Comparison of ENCODE assay signal across 18 cellular contexts in the genomic region with DNA sequence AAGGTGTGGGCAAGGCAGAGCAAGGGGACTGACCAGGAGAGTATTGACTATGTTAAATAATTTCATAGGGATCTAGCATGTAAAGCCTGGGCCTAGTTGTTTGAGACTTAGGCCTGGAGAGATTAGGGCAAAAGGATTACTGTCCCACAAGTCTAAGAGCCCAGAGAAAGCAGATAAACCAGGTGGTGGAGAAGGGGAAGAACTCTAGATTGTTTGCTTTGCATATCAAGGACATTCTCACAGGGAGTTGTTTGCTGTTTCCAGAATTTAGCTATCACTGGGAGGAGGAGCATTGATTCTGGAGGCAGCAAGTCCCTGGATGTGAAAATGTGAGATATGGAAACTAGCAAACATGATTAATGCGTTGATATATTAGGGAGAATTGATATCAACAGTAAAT.
"Had no signal": no experiment of that assay in that cellular context is flagged by ENCODE, and none has a peak within 500 bp of the region (broad histone marks: within the 10 kb centered on the region; RNA-seq: fewer than 3 reads in every experiment).

No MANE protein-coding gene starts in this region.

- H3K27me3 ChIP-seq: esophagus squamous epithelium, gastroesophageal sphincter, hepatocyte, right atrium auricular region, sigmoid colon, stomach, transverse colon had no signal

- ATAC-seq: gastroesophageal sphincter; naive thymus-derived CD8-positive, alpha-beta T cell had no signal

- H3K9me3 ChIP-seq: esophagus squamous epithelium, gastroesophageal sphincter, right atrium auricular region, sigmoid colon, stomach, thoracic aorta, transverse colon had no signal

- H3K79me2 ChIP-seq: hepatocyte had no signal

- H3K4me3 Mint-ChIP-seq: naive thymus-derived CD8-positive, alpha-beta T cell had no signal

- H3K27ac Mint-ChIP-seq: naive thymus-derived CD8-positive, alpha-beta T cell had no signal

- H3K4me1 Mint-ChIP-seq: naive thymus-derived CD8-positive, alpha-beta T cell had no signal

- H2AFZ ChIP-seq: hepatocyte had no signal

- H3K4me1 ChIP-seq: esophagus squamous epithelium, right atrium auricular region, transverse colon had no signal

- H3K36me3 ChIP-seq: esophagus squamous epithelium, gastroesophageal sphincter, right atrium auricular region, sigmoid colon, stomach, thoracic aorta, transverse colon had no signal

- H3K4me2 ChIP-seq: hepatocyte had no signal

- H3K27ac ChIP-seq: epithelial cell of prostate, esophagus squamous epithelium, gastroesophageal sphincter, hepatocyte, right atrium auricular region, sigmoid colon, skin epidermis, stomach, thoracic aorta, transverse colon had no signal

- H3K27me3 Mint-ChIP-seq: naive thymus-derived CD8-positive, alpha-beta T cell had no signal

- DNase-seq: effector memory CD4-positive, alpha-beta T cell; esophagus squamous epithelium; foreskin fibroblast; kidney glomerular epithelial cell; naive thymus-derived CD8-positive, alpha-beta T cell; sigmoid colon; stimulated activated CD4-positive, alpha-beta T cell treated with anti-CD3 and anti-CD28 coated beads, Interleukin-2, amount 100 ng/mL, for 24 hours; stimulated activated CD4-positive, alpha-beta T cell treated with anti-CD3 and anti-CD28 coated beads, Interleukin-4, amount 100 ng/mL, for 4 hours; stimulated activated naive CD4-positive, alpha-beta T cell; stomach; substantia nigra; transverse colon had no signal

- H3K4me3 ChIP-seq: esophagus squamous epithelium, gastroesophageal sphincter, hepatocyte, right atrium auricular region, sigmoid colon, skin epidermis, stomach, thoracic aorta, transverse colon had no signal
